In the genomic region with DNA sequence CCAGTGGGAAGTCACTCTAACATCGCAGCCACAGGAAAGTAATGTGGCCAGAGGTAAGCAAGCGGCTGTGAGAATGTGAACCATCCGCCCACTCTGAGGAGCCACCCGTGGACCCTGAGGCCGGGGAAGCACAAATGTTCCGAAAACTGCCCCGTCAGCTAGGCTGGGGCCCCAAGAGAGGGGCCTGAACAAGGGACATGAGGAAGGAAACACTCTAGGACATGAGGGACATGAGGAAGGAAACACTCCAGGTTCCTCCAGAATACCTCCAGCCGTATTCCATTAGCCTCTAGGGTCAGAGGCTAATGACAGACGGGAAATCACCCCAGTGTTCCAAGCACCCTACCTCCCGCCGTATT, we compare ENCODE assay signal across 9 cellular contexts. TPM values are rescaled to one million over a fixed set of nuclear protein-coding genes. Genes with fewer than 3 reads are reported as not detected.
A peak's percentile ranks its signal among the peaks of the same experiment; 100 is the strongest.
DNase-seq lines count a peak whose midpoint lies in the region; ATAC-seq and TF ChIP-seq lines count a peak whose summit lies in the region.
"Had no signal": no experiment of that assay in that cellular context is flagged by ENCODE, and none has a peak within 500 bp of the region (broad histone marks: within the 10 kb centered on the region; RNA-seq: fewer than 3 reads in every experiment).

No MANE protein-coding gene starts in this region.

- no peaks in the 10 kb centered on the region for H3K9me3 ChIP-seq in thoracic aorta

- no peak for TF ChIP-seq POLR2A in lower leg skin (IDR thresholded peaks at IDR 0.05)

- H3K36me3 ChIP-seq in thoracic aorta, result peaks cover 5% of the 10 kb centered on the region

- WGBS in lower leg skin, 2 donors, result 0 to 2% methylated on average over 11 of the region's 11 CpGs

- DNase-seq in NAMALWA (ENCODE audit: low spot score) (peak; percentile 37), caudate nucleus (lab: John Stamatoyannopoulos, UW) (peak in 6 of 61 donors; percentile 20 to 52 (median 42)), lower leg skin (ENCODE audit: low spot score in 2 of 2) (peak in 1 of 2 donors; percentile 70), thoracic aorta (ENCODE audit: low spot score) (no peak), DMS53 treated with DMSO at 0.1 percent for 48 hours (lab: John Stamatoyannopoulos, UW; ENCODE audit: unreplicated experiment) (no peak), NCI-H1436 (lab: John Stamatoyannopoulos, UW) (no peak)

- H3K4me1 ChIP-seq in thoracic aorta (ENCODE audit: control insufficient read depth in 1 of 2, low read depth in 2 of 2), result peaks cover 13 to 22% of the 10 kb centered on the region in 2 donors

- no peak for TF ChIP-seq CTCF in C4-2B (conservative IDR thresholded peaks at IDR 0.05)
- no peak for TF ChIP-seq CTCF in lower leg skin (IDR thresholded peaks at IDR 0.05)
- TF ChIP-seq CTCF in thoracic aorta (IDR thresholded peaks at IDR 0.05), result no peak

- no peaks in the 10 kb centered on the region for H3K27me3 ChIP-seq in thoracic aorta (replicated peaks; ENCODE audit: insufficient read depth)

- H3K27ac ChIP-seq in C4-2B, result peak overlapping the region; percentile 89
- H3K27ac ChIP-seq in caudate nucleus (ENCODE audit: low read depth, low read length), result peak overlapping the region; percentile 58
- peak overlapping the region; percentile 77 to 85 for H3K27ac ChIP-seq in thoracic aorta

- H3K4me3 ChIP-seq in lower leg skin (ENCODE audit: low read depth, poor library complexity, severe bottlenecking), result peak overlapping the region; percentile 77
- H3K4me3 ChIP-seq in thoracic aorta, result peak overlapping the region; percentile 91

- ATAC-seq in GM21360 (IDR thresholded peaks at IDR 0.05; ENCODE audit: unreplicated experiment) (peak; percentile 18), thoracic aorta (ENCODE audit: insufficient number of reproducible peaks, low FRiP score, low read depth) (no peak)

- intact Hi-C loops in lower leg skin (cut with DNase I; ENCODE audit: low total_unique reads), result no loop called here

RNA-seq across cellular contexts. Expression of gene TEFM, which starts 0.3 kb away (rescaled TPM):
- total RNA-seq in lower leg skin (10 to 100 TPM in 3 of 4 donors, 1 to 10 TPM in 1; 7.8 to 23.3 (median 12.4) TPM), thoracic aorta (10 to 100 TPM in 1 of 2 donors, 1 to 10 TPM in 1; 9.1 to 22.8 TPM)

RNA-seq across cellular contexts. Expression of gene ADAP2, which starts 16.0 kb away (rescaled TPM):
- total RNA-seq in lower leg skin (10 to 100 TPM; 13.6 to 24.1 (median 18.3) TPM), thoracic aorta (10 to 100 TPM; 38.3 to 69.2 TPM)
- total RNA-seq: RPMI7951 had no signal
